Comparison of ENCODE assay signal across 1 cellular context in genomic region chr17:7294614-7295153, GRCh38.
A peak's percentile ranks its signal among the peaks of the same experiment; 100 is the strongest.
TF ChIP-seq lines count a peak whose summit lies in the region.

Gene YBX2, minus strand, starts transcription at chr17:7294639. Its CDS starts 139 bp downstream, at chr17:7294500.

TF ChIP-seq in WTC11, 78 proteins besides CTCF, POLR2A, EP300 and RAD21 (continued from another document and continues in another):
- no peak for TF ChIP-seq PREB (CRISPR knock-in tag; IDR thresholded peaks at IDR 0.05; ENCODE audit: borderline replicate concordance)
- TF ChIP-seq E2F5 (CRISPR knock-in tag; IDR thresholded peaks at IDR 0.05) = peak; percentile 96
- no peak for TF ChIP-seq ZNF416 (CRISPR knock-in tag; IDR thresholded peaks at IDR 0.05)
- TF ChIP-seq ZNF121 (CRISPR knock-in tag; IDR thresholded peaks at IDR 0.05) = no peak
- TF ChIP-seq NFE2L1 (CRISPR knock-in tag; IDR thresholded peaks at IDR 0.05) = peak; percentile 68; the same call in 1 of the 2 replicates
- TF ChIP-seq IRF1 (CRISPR knock-in tag; IDR thresholded peaks at IDR 0.05) = no peak
- peak; percentile 16; the same call in 1 of the 2 replicates for TF ChIP-seq ZBTB21 (CRISPR knock-in tag; IDR thresholded peaks at IDR 0.05; ENCODE audit: borderline replicate concordance)
- TF ChIP-seq TP53 (CRISPR knock-in tag; IDR thresholded peaks at IDR 0.05) = peak; percentile 93; the same call in 1 of the 2 replicates
- TF ChIP-seq ZBTB43 (CRISPR knock-in tag; IDR thresholded peaks at IDR 0.05) = peak; percentile 78
- peak; percentile 92; the same call in 1 of the 2 replicates for TF ChIP-seq CREB1 (CRISPR knock-in tag; IDR thresholded peaks at IDR 0.05)
- peak; percentile 84; the same call in 1 of the 2 replicates for TF ChIP-seq FOXP1 (CRISPR knock-in tag; IDR thresholded peaks at IDR 0.05; ENCODE audit: borderline replicate concordance)
- TF ChIP-seq CREM (CRISPR knock-in tag; IDR thresholded peaks at IDR 0.05) = 0 out of 2 replicates have a peak, but pooled peaks have one; percentile 27
- TF ChIP-seq, protein P1, sequence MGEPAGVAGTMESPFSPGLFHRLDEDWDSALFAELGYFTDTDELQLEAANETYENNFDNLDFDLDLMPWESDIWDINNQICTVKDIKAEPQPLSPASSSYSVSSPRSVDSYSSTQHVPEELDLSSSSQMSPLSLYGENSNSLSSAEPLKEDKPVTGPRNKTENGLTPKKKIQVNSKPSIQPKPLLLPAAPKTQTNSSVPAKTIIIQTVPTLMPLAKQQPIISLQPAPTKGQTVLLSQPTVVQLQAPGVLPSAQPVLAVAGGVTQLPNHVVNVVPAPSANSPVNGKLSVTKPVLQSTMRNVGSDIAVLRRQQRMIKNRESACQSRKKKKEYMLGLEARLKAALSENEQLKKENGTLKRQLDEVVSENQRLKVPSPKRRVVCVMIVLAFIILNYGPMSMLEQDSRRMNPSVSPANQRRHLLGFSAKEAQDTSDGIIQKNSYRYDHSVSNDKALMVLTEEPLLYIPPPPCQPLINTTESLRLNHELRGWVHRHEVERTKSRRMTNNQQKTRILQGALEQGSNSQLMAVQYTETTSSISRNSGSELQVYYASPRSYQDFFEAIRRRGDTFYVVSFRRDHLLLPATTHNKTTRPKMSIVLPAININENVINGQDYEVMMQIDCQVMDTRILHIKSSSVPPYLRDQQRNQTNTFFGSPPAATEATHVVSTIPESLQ (CRISPR knock-in tag; IDR thresholded peaks at IDR 0.05) = no peak
- 0 out of 2 replicates have a peak, but pooled peaks have one; percentile 40 for TF ChIP-seq ELF4 (CRISPR knock-in tag; IDR thresholded peaks at IDR 0.05; ENCODE audit: low read depth)
- TF ChIP-seq, protein P2, sequence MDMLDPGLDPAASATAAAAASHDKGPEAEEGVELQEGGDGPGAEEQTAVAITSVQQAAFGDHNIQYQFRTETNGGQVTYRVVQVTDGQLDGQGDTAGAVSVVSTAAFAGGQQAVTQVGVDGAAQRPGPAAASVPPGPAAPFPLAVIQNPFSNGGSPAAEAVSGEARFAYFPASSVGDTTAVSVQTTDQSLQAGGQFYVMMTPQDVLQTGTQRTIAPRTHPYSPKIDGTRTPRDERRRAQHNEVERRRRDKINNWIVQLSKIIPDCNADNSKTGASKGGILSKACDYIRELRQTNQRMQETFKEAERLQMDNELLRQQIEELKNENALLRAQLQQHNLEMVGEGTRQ (CRISPR knock-in tag; IDR thresholded peaks at IDR 0.05) = peak; percentile 95
- no peak; the same call in 1 of the 2 replicates for TF ChIP-seq ATF1 (CRISPR knock-in tag; IDR thresholded peaks at IDR 0.05)
- TF ChIP-seq JUN (CRISPR knock-in tag; IDR thresholded peaks at IDR 0.05) = no peak; the same call in 1 of the 2 replicates
- peak; percentile 86; the same call in 1 of the 2 replicates for TF ChIP-seq SMAD3 (CRISPR knock-in tag; IDR thresholded peaks at IDR 0.05; ENCODE audit: borderline replicate concordance)
- peak; percentile 72; the same call in 1 of the 2 replicates for TF ChIP-seq MYBL2 (CRISPR knock-in tag; IDR thresholded peaks at IDR 0.05)
- 0 out of 2 replicates have a peak, but pooled peaks have one; percentile 13 for TF ChIP-seq ESRRA (CRISPR knock-in tag; IDR thresholded peaks at IDR 0.05; ENCODE audit: borderline replicate concordance)
- TF ChIP-seq, protein P3, sequence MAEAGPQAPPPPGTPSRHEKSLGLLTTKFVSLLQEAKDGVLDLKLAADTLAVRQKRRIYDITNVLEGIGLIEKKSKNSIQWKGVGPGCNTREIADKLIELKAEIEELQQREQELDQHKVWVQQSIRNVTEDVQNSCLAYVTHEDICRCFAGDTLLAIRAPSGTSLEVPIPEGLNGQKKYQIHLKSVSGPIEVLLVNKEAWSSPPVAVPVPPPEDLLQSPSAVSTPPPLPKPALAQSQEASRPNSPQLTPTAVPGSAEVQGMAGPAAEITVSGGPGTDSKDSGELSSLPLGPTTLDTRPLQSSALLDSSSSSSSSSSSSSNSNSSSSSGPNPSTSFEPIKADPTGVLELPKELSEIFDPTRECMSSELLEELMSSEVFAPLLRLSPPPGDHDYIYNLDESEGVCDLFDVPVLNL (CRISPR knock-in tag; IDR thresholded peaks at IDR 0.05; ENCODE audit: borderline replicate concordance, low read depth) = peak; percentile 79
- TF ChIP-seq NFATC4 (CRISPR knock-in tag; IDR thresholded peaks at IDR 0.05) = no peak
- TF ChIP-seq AFF4 (CRISPR knock-in tag; IDR thresholded peaks at IDR 0.05; ENCODE audit: borderline replicate concordance) = 0 out of 2 replicates have a peak, but pooled peaks have one; percentile 41
- TF ChIP-seq, protein P4, sequence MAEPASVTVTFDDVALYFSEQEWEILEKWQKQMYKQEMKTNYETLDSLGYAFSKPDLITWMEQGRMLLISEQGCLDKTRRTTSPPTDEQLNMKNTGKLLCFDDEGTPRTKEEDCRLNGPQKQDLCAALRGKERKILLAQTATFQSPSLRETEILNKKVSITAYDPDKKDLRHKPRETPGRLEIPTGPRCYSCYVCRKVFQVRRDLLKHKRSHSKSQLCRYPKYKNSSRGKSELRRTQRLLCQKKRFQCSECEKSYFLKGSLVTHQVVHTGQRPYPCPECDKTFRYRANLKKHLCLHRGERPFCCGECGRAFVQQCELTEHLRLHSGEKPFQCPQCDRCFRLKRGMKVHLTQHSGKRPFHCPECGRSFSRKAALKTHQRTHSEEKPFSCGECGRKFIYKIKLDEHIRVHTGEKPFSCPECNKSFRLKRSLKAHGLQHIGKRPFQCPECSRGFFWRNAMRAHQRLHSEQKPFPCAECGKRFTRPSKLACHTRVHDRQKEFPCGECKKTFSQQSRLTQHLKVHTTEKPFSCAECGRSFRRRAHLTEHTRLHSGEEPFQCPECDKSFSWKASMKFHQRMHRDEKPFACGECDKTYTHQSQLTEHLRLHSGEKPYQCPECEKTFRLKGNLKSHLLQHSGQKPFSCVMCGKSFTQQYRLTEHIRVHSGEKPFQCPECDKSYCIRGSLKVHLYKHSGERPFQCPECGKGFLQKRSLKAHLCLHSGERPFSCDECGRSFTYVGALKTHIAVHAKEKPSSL (CRISPR knock-in tag; conservative IDR thresholded peaks at IDR 0.05) = no peak
- TF ChIP-seq ZNF532 (CRISPR knock-in tag; IDR thresholded peaks at IDR 0.05; ENCODE audit: borderline replicate concordance) = no peak
- TF ChIP-seq MAX (CRISPR knock-in tag; IDR thresholded peaks at IDR 0.05) = peak; percentile 94
- TF ChIP-seq CBFB (CRISPR knock-in tag; IDR thresholded peaks at IDR 0.05; ENCODE audit: low read depth) = 0 out of 2 replicates have a peak, but pooled peaks have one; percentile 5
- TF ChIP-seq ATF2 (CRISPR knock-in tag; IDR thresholded peaks at IDR 0.05; ENCODE audit: borderline replicate concordance, low read depth) = no peak
- no peak for TF ChIP-seq ZNF138 (CRISPR knock-in tag; conservative IDR thresholded peaks at IDR 0.05)
- peak; percentile 42; the same call in 1 of the 2 replicates for TF ChIP-seq TEAD1 (CRISPR knock-in tag; IDR thresholded peaks at IDR 0.05)
- TF ChIP-seq SP1 (CRISPR knock-in tag; conservative IDR thresholded peaks at IDR 0.05) = peak; percentile 92
- TF ChIP-seq TEAD4 (CRISPR knock-in tag; IDR thresholded peaks at IDR 0.05) = no peak
- 0 out of 2 replicates have a peak, but pooled peaks have one; percentile 47 for TF ChIP-seq NR2C2 (CRISPR knock-in tag; IDR thresholded peaks at IDR 0.05)
- TF ChIP-seq NFYB (CRISPR knock-in tag; conservative IDR thresholded peaks at IDR 0.05; ENCODE audit: low read depth) = peak; percentile 74
- 0 out of 2 replicates have a peak, but pooled peaks have one; percentile 19 for TF ChIP-seq ZNF263 (CRISPR knock-in tag; IDR thresholded peaks at IDR 0.05; ENCODE audit: low read depth)
